11 cellular contexts compared by ENCODE assay signal in genomic region chr3:120160050-120160449, GRCh38.
DNase-seq lines count a peak whose midpoint lies in the region; ATAC-seq and TF ChIP-seq lines count a peak whose summit lies in the region.
"Had no signal": no experiment of that assay in that cellular context is flagged by ENCODE, and none has a peak within 500 bp of the region (broad histone marks: within the 10 kb centered on the region; RNA-seq: fewer than 3 reads in every experiment).

No MANE protein-coding gene starts in this region.

- H2BK15ac ChIP-seq in mesendoderm (replicated peaks; ENCODE audit: low read depth): no peak overlapping the region

- TF ChIP-seq CTCF in NB4 (IDR thresholded peaks at IDR 0.05; ENCODE audit: low read depth, low read length) (no peak), colonic mucosa (IDR thresholded peaks at IDR 0.05) (no peak), GM13977 (IDR thresholded peaks at IDR 0.05; ENCODE audit: extremely low read depth, insufficient read depth, missing control alignments) (no peak)

- no peak overlapping the region for H3K4me3 ChIP-seq in NB4 (ENCODE audit: low read depth, low read length)
- H3K4me3 ChIP-seq in colonic mucosa: no peak overlapping the region
- no peak overlapping the region for H3K4me3 ChIP-seq in mesendoderm (ENCODE audit: low read length)

- peak overlapping the region; percentile 38 for H3K56ac ChIP-seq in mesendoderm (ENCODE audit: low read length)

- H3K27me3 ChIP-seq in colonic mucosa (no peaks in the 10 kb centered on the region), mesendoderm (ENCODE audit: insufficient read depth, low read length, poor library complexity) (no peaks in the 10 kb centered on the region)

- H4K8ac ChIP-seq in mesendoderm (ENCODE audit: low read depth, low read length): no peak overlapping the region

- H3K18ac ChIP-seq in mesendoderm (ENCODE audit: low read length): no peak overlapping the region

- H3K9me3 ChIP-seq in colonic mucosa: peaks cover under 1% of the 10 kb centered on the region

- H3K23ac ChIP-seq in mesendoderm (ENCODE audit: low read length): no peak overlapping the region

- H3K4ac ChIP-seq in mesendoderm (ENCODE audit: low read depth, low read length): no peak overlapping the region

- H4K5ac ChIP-seq in mesendoderm (ENCODE audit: low read length): peak overlapping the region; percentile 39

- intact Hi-C loops in colonic mucosa (cut with DNase I): no loop called here

- H3K4me1 ChIP-seq in colonic mucosa: no peaks in the 10 kb centered on the region
- no peaks in the 10 kb centered on the region for H3K4me1 ChIP-seq in mesendoderm (ENCODE audit: control insufficient read depth, low read depth, low read length)

- ATAC-seq in HG02938 (IDR thresholded peaks at IDR 0.05; ENCODE audit: unreplicated experiment): no peak

- no CpG with 5 or more reads among the region's 1 CpG for WGBS in mesendoderm (ENCODE audit: extremely low coverage, insufficient coverage, low lambda C conversion rate)

- in situ Hi-C loops in GM13977 (cut with MboI; ENCODE audit: low pct_unique_long_range_greater_than_20kb, low sequenced_read_pairs, unreplicated experiment): no loop called here

- H3K79me1 ChIP-seq in mesendoderm (ENCODE audit: low read length): no peaks in the 10 kb centered on the region

- H2AK5ac ChIP-seq in mesendoderm (ENCODE audit: low read length): no peak overlapping the region

- no peaks in the 10 kb centered on the region for H3K79me2 ChIP-seq in mesendoderm (ENCODE audit: control insufficient read depth, insufficient read depth, low read length)

- DNase-seq in AG20443 (ENCODE audit: low spot score): peak; percentile 94
- DNase-seq in NB4 (ENCODE audit: low read depth): peak; percentile 25
- DNase-seq in colonic mucosa: peak; percentile 38
- DNase-seq in mesendoderm: peak; percentile 95
- DNase-seq in NCI-H2171 treated with DMSO at 0.1 percent for 48 hours (lab: John Stamatoyannopoulos, UW): no peak
- no peak for DNase-seq in DMS153 treated with DMSO at 0.1 percent for 48 hours (lab: John Stamatoyannopoulos, UW; ENCODE audit: unreplicated experiment)
- DNase-seq in GM13977 (ENCODE audit: low spot score): no peak
- DNase-seq: DMS79, foreskin melanocyte, T-helper 9 cell had no signal

- H3K27ac ChIP-seq in colonic mucosa (no peak overlapping the region), mesendoderm (ENCODE audit: low read depth, low read length) (no peak overlapping the region)

- H3K9ac ChIP-seq in colonic mucosa (ENCODE audit: low read depth in 2 of 2, low read length in 2 of 2) (no peak overlapping the region), mesendoderm (ENCODE audit: low read length) (no peak overlapping the region)

- no peak overlapping the region for H2BK120ac ChIP-seq in mesendoderm (ENCODE audit: low read depth, low read length)

- H2BK5ac ChIP-seq in mesendoderm (ENCODE audit: low read length): no peak overlapping the region

- no peak for TF ChIP-seq POLR2A in NB4 (IDR thresholded peaks at IDR 0.05; ENCODE audit: extremely low read depth, insufficient read length)

- no peaks in the 10 kb centered on the region for H3K36me3 ChIP-seq in colonic mucosa
- no peaks in the 10 kb centered on the region for H3K36me3 ChIP-seq in mesendoderm (ENCODE audit: control insufficient read depth, insufficient read depth, low read length)

- no peak overlapping the region for H3K4me2 ChIP-seq in mesendoderm (ENCODE audit: low read length)

Comparison
In these comparisons a context has a peak if more than half of its experiments do, and no peak if none do; other contexts are left out.
1. DNase-seq: peak in AG20443 (single experiment), NB4 (single experiment), colonic mucosa (single experiment) and mesendoderm (single experiment); none in NCI-H2171 treated with DMSO at 0.1 percent for 48 hours (single experiment), DMS153 treated with DMSO at 0.1 percent for 48 hours (single experiment) and GM13977 (single experiment).